ENCODE assay signal across 17 cellular contexts in the genomic region with DNA sequence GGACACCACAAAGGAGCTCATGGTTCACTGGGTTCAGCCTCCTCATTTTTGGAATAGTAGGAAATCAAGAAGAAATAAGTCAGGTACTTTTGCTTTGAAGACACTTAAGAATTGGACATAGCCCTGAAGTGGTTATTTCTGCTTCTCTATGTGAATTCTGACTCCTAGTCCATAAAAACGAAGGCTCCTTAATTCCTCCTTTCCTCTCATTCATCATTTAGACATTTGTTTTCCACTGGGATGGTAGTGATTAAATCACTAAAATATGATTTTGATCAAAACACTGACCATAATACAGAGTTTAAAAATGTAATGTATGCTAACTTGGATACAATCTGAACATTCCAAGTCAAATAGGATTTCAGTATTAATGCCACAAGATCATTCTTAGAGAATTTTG. TPM values are rescaled to one million over a fixed set of nuclear protein-coding genes. Genes with fewer than 3 reads are reported as not detected.
DNase-seq lines count a peak whose midpoint lies in the region; ATAC-seq, FAIRE-seq and TF ChIP-seq lines count a peak whose summit lies in the region.
"Had no signal": no experiment of that assay in that cellular context is flagged by ENCODE, and none has a peak within 500 bp of the region (broad histone marks: within the 10 kb centered on the region; RNA-seq: fewer than 3 reads in every experiment).

No MANE protein-coding gene starts in this region.

- H3K36me3 ChIP-seq in adipocyte (ENCODE audit: control insufficient read depth, insufficient read depth, low read length, severe bottlenecking) (peaks cover 12% of the 10 kb centered on the region), smooth muscle cell (ENCODE audit: low read depth) (no peaks in the 10 kb centered on the region)

- TF ChIP-seq POLR2A in H54 (IDR thresholded peaks at IDR 0.05; ENCODE audit: low read depth, low read length) = no peak

- H3K36me3 Mint-ChIP-seq in stimulated activated naive B cell treated with anti-CD40 and anti-IgM and Interleukin-4, amounts not matched to agents 10 μg/mL and 1 μg/mL and 100 μg/mL, for 72 hours = no peaks in the 10 kb centered on the region
- H3K36me3 Mint-ChIP-seq: activated naive CD4-positive, alpha-beta T cell treated with anti-CD3 and anti-CD28 coated beads, Interleukin-2, amount 50 U/mL, for 24 hours had no signal

- FAIRE-seq in HTR-8/SVneo (lab: Jason Lieb, UNC) (no peak), H54 (lab: Jason Lieb, UNC) (no peak)

- H2AFZ ChIP-seq in smooth muscle cell (ENCODE audit: low read depth) = no peak overlapping the region

- H3F3A ChIP-seq in smooth muscle cell (ENCODE audit: low read depth) = no peaks in the 10 kb centered on the region

- no peaks in the 10 kb centered on the region for H4K20me1 ChIP-seq in smooth muscle cell (ENCODE audit: low read depth)

- 76% methylated on average over 1 of the region's 1 CpG for WGBS in smooth muscle cell (ENCODE audit: low lambda C conversion rate)

- H3K4me3 Mint-ChIP-seq in stimulated activated naive B cell treated with anti-CD40 and anti-IgM and Interleukin-4, amounts not matched to agents 10 μg/mL and 1 μg/mL and 100 μg/mL, for 72 hours = no peak overlapping the region
- H3K4me3 Mint-ChIP-seq: activated naive CD4-positive, alpha-beta T cell treated with anti-CD3 and anti-CD28 coated beads, Interleukin-2, amount 50 U/mL, for 24 hours; effector memory CD8-positive, alpha-beta T cell; stimulated activated naive CD8-positive, alpha-beta T cell treated with anti-CD3 and anti-CD28 coated beads, Interleukin-15, amount 100 ng/mL, for 72 hours had no signal

- H3K4me1 ChIP-seq in adipocyte (ENCODE audit: control insufficient read depth, insufficient read depth, low read length) (peaks cover 55% of the 10 kb centered on the region), foreskin keratinocyte (peaks cover 36% of the 10 kb centered on the region), smooth muscle cell (ENCODE audit: low read depth) (peaks cover 7% of the 10 kb centered on the region)

- TF ChIP-seq CTCF in foreskin keratinocyte (conservative IDR thresholded peaks at IDR 0.05) (no peak), smooth muscle cell (IDR thresholded peaks at IDR 0.05; ENCODE audit: borderline replicate concordance, insufficient read depth, poor library complexity, severe bottlenecking) (no peak)

- DNase-seq in EH (ENCODE audit: low read depth) (peak; percentile 35), adipocyte (ENCODE audit: low read depth) (no peak), foreskin keratinocyte (no peak), smooth muscle cell (lab: John Stamatoyannopoulos, UW; ENCODE audit: unreplicated experiment) (no peak), HTR-8/SVneo (ENCODE audit: insufficient read length, low spot score) (no peak), H54 (ENCODE audit: insufficient read length, low spot score) (no peak), NCI-H2196 treated with DMSO at 0.1 percent for 48 hours (lab: John Stamatoyannopoulos, UW; ENCODE audit: unreplicated experiment) (no peak)
- DNase-seq in stimulated activated naive B cell treated with anti-CD40 and anti-IgM and Interleukin-4, amounts not matched to agents 10 μg/mL and 1 μg/mL and 100 μg/mL, for 72 hours = no peak
- DNase-seq: activated CD4-positive, CD25-positive, alpha-beta regulatory T cell; activated CD8-positive, alpha-beta memory T cell treated with anti-CD3 and anti-CD28 coated beads, Interleukin-2, amount 50 U/mL, for 4 hours; effector memory CD8-positive, alpha-beta T cell; GF-D8; NCI-H1694 treated with DMSO at 0.1 percent for 48 hours; NCI-H510A treated with DMSO at 0.1 percent for 48 hours; nucleus accumbens; stimulated activated naive CD8-positive, alpha-beta T cell treated with anti-CD3 and anti-CD28 coated beads, Interleukin-15, amount 100 ng/mL, for 72 hours had no signal

- H3K27ac ChIP-seq in foreskin keratinocyte (peak overlapping the region; percentile 86), smooth muscle cell (ENCODE audit: low read depth) (peak overlapping the region; percentile 81)

- H3K27me3 ChIP-seq in adipocyte (replicated peaks; ENCODE audit: control insufficient read depth, insufficient read depth, low read length) (no peaks in the 10 kb centered on the region), foreskin keratinocyte (no peaks in the 10 kb centered on the region), smooth muscle cell (ENCODE audit: low read depth) (no peaks in the 10 kb centered on the region)

- H3K9me3 ChIP-seq in adipocyte (ENCODE audit: control insufficient read depth, low read length) (no peaks in the 10 kb centered on the region), smooth muscle cell (replicated peaks; ENCODE audit: low read depth) (no peaks in the 10 kb centered on the region)

- no peaks in the 10 kb centered on the region for H3K4me1 Mint-ChIP-seq in stimulated activated naive B cell treated with anti-CD40 and anti-IgM and Interleukin-4, amounts not matched to agents 10 μg/mL and 1 μg/mL and 100 μg/mL, for 72 hours
- H3K4me1 Mint-ChIP-seq: activated naive CD4-positive, alpha-beta T cell treated with anti-CD3 and anti-CD28 coated beads, Interleukin-2, amount 50 U/mL, for 24 hours; stimulated activated naive CD8-positive, alpha-beta T cell treated with anti-CD3 and anti-CD28 coated beads, Interleukin-15, amount 100 ng/mL, for 72 hours had no signal

- peak overlapping the region; percentile 62 for H3K9ac ChIP-seq in adipocyte (ENCODE audit: low read length)
- H3K9ac ChIP-seq in smooth muscle cell (ENCODE audit: low read depth) = no peak overlapping the region

- H3K27me3 Mint-ChIP-seq in stimulated activated naive B cell treated with anti-CD40 and anti-IgM and Interleukin-4, amounts not matched to agents 10 μg/mL and 1 μg/mL and 100 μg/mL, for 72 hours = peaks cover 11 to 28% of the 10 kb centered on the region in 2 donors

- H3K4me2 ChIP-seq in smooth muscle cell = peak overlapping the region; percentile 21

- H3K27ac Mint-ChIP-seq in stimulated activated naive B cell treated with anti-CD40 and anti-IgM and Interleukin-4, amounts not matched to agents 10 μg/mL and 1 μg/mL and 100 μg/mL, for 72 hours = no peak overlapping the region
- H3K27ac Mint-ChIP-seq: activated naive CD4-positive, alpha-beta T cell treated with anti-CD3 and anti-CD28 coated beads, Interleukin-2, amount 50 U/mL, for 24 hours; effector memory CD8-positive, alpha-beta T cell; stimulated activated naive CD8-positive, alpha-beta T cell treated with anti-CD3 and anti-CD28 coated beads, Interleukin-15, amount 100 ng/mL, for 72 hours had no signal

- peak overlapping the region; percentile 53 for H3K4me3 ChIP-seq in adipocyte (ENCODE audit: low read length)
- H3K4me3 ChIP-seq in smooth muscle cell = no peak overlapping the region

- no peaks in the 10 kb centered on the region for H3K79me2 ChIP-seq in smooth muscle cell (ENCODE audit: low read depth)

- no peaks in the 10 kb centered on the region for H3K9me3 Mint-ChIP-seq in stimulated activated naive B cell treated with anti-CD40 and anti-IgM and Interleukin-4, amounts not matched to agents 10 μg/mL and 1 μg/mL and 100 μg/mL, for 72 hours
- H3K9me3 Mint-ChIP-seq: activated naive CD4-positive, alpha-beta T cell treated with anti-CD3 and anti-CD28 coated beads, Interleukin-2, amount 50 U/mL, for 24 hours; effector memory CD8-positive, alpha-beta T cell; stimulated activated naive CD8-positive, alpha-beta T cell treated with anti-CD3 and anti-CD28 coated beads, Interleukin-15, amount 100 ng/mL, for 72 hours had no signal

- ATAC-seq in foreskin keratinocyte = no peak
- no peak for ATAC-seq in stimulated activated naive B cell treated with anti-CD40 and anti-IgM and Interleukin-4, amounts not matched to agents 10 μg/mL and 1 μg/mL and 100 μg/mL, for 72 hours (replicated peaks)
- ATAC-seq: effector memory CD8-positive, alpha-beta T cell had no signal

RNA-seq across cellular contexts. Expression of a gene that starts 34.7 kb away (rescaled TPM):
- total RNA-seq in foreskin keratinocyte = 3.3 and 3.6 TPM in 2 replicates
- polyA plus RNA-seq in foreskin keratinocyte = 1.2 and 1.5 TPM in 2 replicates
- 3.5 and 4.4 TPM in 2 replicates for total RNA-seq in smooth muscle cell
- polyA plus RNA-seq in smooth muscle cell = 1.9 and 2.4 TPM in 2 replicates
